Comparison of ENCODE assay signal across 2 cellular contexts in genomic region chr16:105521-105920, GRCh38.
TF ChIP-seq lines count a peak whose summit lies in the region.

No MANE protein-coding gene starts in this region.

TF ChIP-seq in HEK293, 187 proteins besides CTCF, POLR2A, EP300 and RAD21:
- TF ChIP-seq EGR2 (tag by site-specific recombination; IDR thresholded peaks at IDR 0.05; ENCODE audit: low read depth) (peak; percentile 7; the same call in 1 of the 2 replicates), ZNF626 (tag by site-specific recombination; IDR thresholded peaks at IDR 0.05) (no peak)
TF ChIP-seq in HEK293: peak in this region for 1.

TF ChIP-seq in K562, 482 proteins besides CTCF, POLR2A, EP300 and RAD21:
- TF ChIP-seq AFF1 (IDR thresholded peaks at IDR 0.05; ENCODE audit: low read depth in 1 of 2, partially characterized antibody in 2 of 2) (no peak), CTCFL (IDR thresholded peaks at IDR 0.05; ENCODE audit: borderline replicate concordance, insufficient read depth, low read depth, low read length, poor library complexity, severe bottlenecking) (peak; percentile 48), RCOR1 (IDR thresholded peaks at IDR 0.05; ENCODE audit: borderline replicate concordance in 1 of 2, low read depth in 2 of 2, low read length in 2 of 2) (0 out of 4 replicates have a peak, but pooled peaks of 1 of the 2 experiments have one; percentile 23), EGR1 (conservative IDR thresholded peaks at IDR 0.05) (peak; percentile 75), KDM1A (IDR thresholded peaks at IDR 0.05) (0 out of 4 replicates have a peak, but pooled peaks of 1 of the 2 experiments have one; percentile 38), TEAD4 (IDR thresholded peaks at IDR 0.05; ENCODE audit: low read length) (0 out of 2 replicates have a peak, but pooled peaks have one; percentile 29), TEAD4 (CRISPR knock-in tag; IDR thresholded peaks at IDR 0.05; ENCODE audit: borderline replicate concordance) (no peak)
